Comparison of ENCODE assay signal across 18 cellular contexts in genomic region chr9:26770821-26771220, GRCh38.
A peak's percentile ranks its signal among the peaks of the same experiment; 100 is the strongest.
DNase-seq lines count a peak whose midpoint lies in the region; TF ChIP-seq lines count a peak whose summit lies in the region.
"Had no signal": no experiment of that assay in that cellular context is flagged by ENCODE, and none has a peak within 500 bp of the region (broad histone marks: within the 10 kb centered on the region; RNA-seq: fewer than 3 reads in every experiment).

No MANE protein-coding gene starts in this region.

- H3K4me3 ChIP-seq in adipocyte (ENCODE audit: low read length) (no peak overlapping the region), fibroblast of villous mesenchyme (ENCODE audit: low read depth, low read length) (no peak overlapping the region)
- H3K4me3 ChIP-seq: BLaER1, GM23338 had no signal

- H3K36me3 ChIP-seq in adipocyte (ENCODE audit: control insufficient read depth, insufficient read depth, low read length, severe bottlenecking), result no peaks in the 10 kb centered on the region
- H3K36me3 ChIP-seq: BLaER1 had no signal

- TF ChIP-seq CTCF in fibroblast of villous mesenchyme (IDR thresholded peaks at IDR 0.05; ENCODE audit: insufficient read depth, low read depth, low read length), result no peak

- H3K27me3 ChIP-seq in adipocyte (replicated peaks; ENCODE audit: control insufficient read depth, insufficient read depth, low read length), result no peaks in the 10 kb centered on the region
- H3K27me3 ChIP-seq: BLaER1 had no signal

- no peak overlapping the region for H3K9ac ChIP-seq in adipocyte (ENCODE audit: low read length)
- H3K9ac ChIP-seq: BLaER1 had no signal

- DNase-seq in EH (ENCODE audit: low read depth), result peak; percentile 20
- DNase-seq in adipocyte (ENCODE audit: low read depth), result peak; percentile 53
- peak; percentile 11 for DNase-seq in fibroblast of gingiva (ENCODE audit: low read depth)
- DNase-seq in fibroblast of villous mesenchyme (ENCODE audit: low read depth), result peak; percentile 22
- no peak for DNase-seq in putamen (ENCODE audit: low spot score)
- no peak for DNase-seq in HCEC 1CT
- DNase-seq in NCI-H1417 treated with DMSO at 0.1 percent for 48 hours (lab: John Stamatoyannopoulos, UW), result no peak
- DNase-seq: Caco-2; CD4-positive, CD25-positive, alpha-beta regulatory T cell; CD8-positive, alpha-beta T cell; DMS153; DND-41; EL; GDM1; H9; HFFc6 had no signal

- peaks cover 12% of the 10 kb centered on the region for H3K4me1 ChIP-seq in adipocyte (ENCODE audit: control insufficient read depth, insufficient read depth, low read length)
- H3K4me1 ChIP-seq: BLaER1, Caco-2 had no signal

- peaks cover 6% of the 10 kb centered on the region for H3K9me3 ChIP-seq in adipocyte (ENCODE audit: control insufficient read depth, low read length)
- H3K9me3 ChIP-seq: BLaER1, Caco-2 had no signal

Comparison
In these comparisons a context has a peak if more than half of its experiments do, and no peak if none do; other contexts are left out.
1. DNase-seq: peak in EH (single experiment), adipocyte (single experiment), fibroblast of gingiva (single experiment) and fibroblast of villous mesenchyme (single experiment); none in putamen (single experiment), HCEC 1CT (single experiment) and NCI-H1417 treated with DMSO at 0.1 percent for 48 hours (single experiment).